ENCODE assay signal across 1 cellular context in the genomic region with DNA sequence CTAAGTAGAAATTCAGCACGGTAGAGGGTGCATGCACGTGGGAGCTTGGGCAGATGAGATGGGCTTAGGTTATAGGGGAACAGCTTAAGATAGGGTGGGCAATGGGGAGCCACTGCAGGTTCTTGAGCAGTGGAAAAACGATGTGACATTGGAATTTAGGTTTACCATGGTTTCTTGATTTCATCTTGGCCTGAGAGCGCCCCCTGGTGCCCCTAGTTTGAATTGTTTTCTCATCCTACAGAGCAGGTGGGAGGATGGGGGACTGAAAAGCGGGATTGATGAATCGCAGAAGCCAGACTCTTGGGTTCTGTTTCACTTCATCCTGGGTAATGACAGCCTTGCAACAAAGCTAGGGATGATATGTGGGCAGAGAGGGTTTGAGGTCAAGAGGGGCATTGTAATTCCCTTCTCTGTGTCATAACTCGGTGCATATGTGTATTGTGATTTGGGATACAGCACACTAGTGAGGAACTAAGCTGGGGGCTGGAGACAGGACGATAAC.
TF ChIP-seq lines count a peak whose summit lies in the region.

No MANE protein-coding gene starts in this region.

TF ChIP-seq in Ishikawa, 13 proteins besides CTCF, POLR2A, EP300 and RAD21:
- TF ChIP-seq ZBTB7A (IDR thresholded peaks at IDR 0.05; ENCODE audit: low read depth) (no peak), TAF1 (IDR thresholded peaks at IDR 0.05; ENCODE audit: low read depth) (no peak), FOXM1 (IDR thresholded peaks at IDR 0.05; ENCODE audit: borderline replicate concordance, low read depth) (no peak)
- TF ChIP-seq, protein P1, sequence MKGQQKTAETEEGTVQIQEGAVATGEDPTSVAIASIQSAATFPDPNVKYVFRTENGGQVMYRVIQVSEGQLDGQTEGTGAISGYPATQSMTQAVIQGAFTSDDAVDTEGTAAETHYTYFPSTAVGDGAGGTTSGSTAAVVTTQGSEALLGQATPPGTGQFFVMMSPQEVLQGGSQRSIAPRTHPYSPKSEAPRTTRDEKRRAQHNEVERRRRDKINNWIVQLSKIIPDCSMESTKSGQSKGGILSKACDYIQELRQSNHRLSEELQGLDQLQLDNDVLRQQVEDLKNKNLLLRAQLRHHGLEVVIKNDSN (IDR thresholded peaks at IDR 0.05): no peak
- TF ChIP-seq, protein P2, sequence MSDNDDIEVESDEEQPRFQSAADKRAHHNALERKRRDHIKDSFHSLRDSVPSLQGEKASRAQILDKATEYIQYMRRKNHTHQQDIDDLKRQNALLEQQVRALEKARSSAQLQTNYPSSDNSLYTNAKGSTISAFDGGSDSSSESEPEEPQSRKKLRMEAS (IDR thresholded peaks at IDR 0.05): no peak
